Comparison of ENCODE assay signal across 8 cellular contexts in the genomic region with DNA sequence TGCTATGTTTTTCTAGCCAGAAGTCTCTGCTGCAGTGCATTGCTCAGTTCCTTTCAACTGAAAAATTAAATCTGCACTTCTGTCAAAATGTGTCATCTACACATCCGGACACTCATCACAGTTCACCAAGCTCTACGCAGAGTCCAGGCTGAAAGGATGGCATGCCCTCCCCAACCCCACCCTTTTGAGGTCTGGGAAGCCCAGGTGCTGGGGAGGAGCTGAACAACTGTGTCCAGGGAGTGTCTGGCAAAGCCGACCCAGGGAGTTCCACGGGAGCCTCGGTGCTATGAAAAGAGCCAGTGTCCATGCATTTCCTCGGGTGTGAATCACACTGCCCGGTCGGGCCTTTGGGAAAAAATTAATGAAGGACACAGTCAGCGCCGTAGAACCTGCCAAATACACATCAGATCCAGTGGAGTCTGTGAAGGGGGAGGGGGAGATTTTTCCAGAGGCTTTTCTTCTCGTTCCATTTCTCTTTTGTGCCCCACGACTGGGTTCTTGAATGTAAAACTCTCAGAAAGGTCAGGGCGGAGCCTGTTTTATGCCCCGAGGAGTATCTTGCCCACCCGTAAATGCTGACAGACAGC. TPM values are rescaled to one million over a fixed set of nuclear protein-coding genes. Genes with fewer than 3 reads are reported as not detected.
DNase-seq lines count a peak whose midpoint lies in the region; ATAC-seq and TF ChIP-seq lines count a peak whose summit lies in the region.

No MANE protein-coding gene starts in this region.

- CTCF ChIA-PET in activated naive CD4-positive, alpha-beta T cell treated with anti-CD3 and anti-CD28 coated beads for 36 hours (lab: Charles Lee) = interaction anchor here (0.5 kb wide), 1 partner anchor 498 kb away, joined by 6 read pairs; no protein-coding TSS in a partner anchor

- no peak for TF ChIP-seq CTCF in foreskin keratinocyte (conservative IDR thresholded peaks at IDR 0.05)
- TF ChIP-seq CTCF in neural progenitor cell (IDR thresholded peaks at IDR 0.05) = no peak

- H3K9ac ChIP-seq in neural progenitor cell = no peak overlapping the region

- peak overlapping the region; percentile 63 for H3K27ac Mint-ChIP-seq in activated naive CD4-positive, alpha-beta T cell treated with anti-CD3 and anti-CD28 coated beads for 36 hours
- H3K27ac Mint-ChIP-seq in neural progenitor cell = peak overlapping the region; percentile 84

- peaks cover 30% of the 10 kb centered on the region for H3K4me1 Mint-ChIP-seq in activated naive CD4-positive, alpha-beta T cell treated with anti-CD3 and anti-CD28 coated beads for 36 hours (ENCODE audit: low read depth)
- peaks cover 37% of the 10 kb centered on the region for H3K4me1 Mint-ChIP-seq in neural progenitor cell

- peak overlapping the region; percentile 85 for H3K4me3 ChIP-seq in neural progenitor cell

- H3K27ac ChIP-seq in foreskin keratinocyte (no peak overlapping the region), neural progenitor cell (no peak overlapping the region)

- no peaks in the 10 kb centered on the region for H3K36me3 Mint-ChIP-seq in activated naive CD4-positive, alpha-beta T cell treated with anti-CD3 and anti-CD28 coated beads for 36 hours (ENCODE audit: low read depth)
- no peaks in the 10 kb centered on the region for H3K36me3 Mint-ChIP-seq in neural progenitor cell

- peaks cover 17% of the 10 kb centered on the region for H4K20me1 ChIP-seq in neural progenitor cell (ENCODE audit: low read depth)

- peak; percentile 2 to 6 for DNase-seq in stimulated activated CD4-positive, alpha-beta T cell treated with anti-CD3 and anti-CD28 coated beads, Interleukin-12 subunit alpha, Interleukin-12 subunit beta, amount 100 ng/mL, for 24 hours (ENCODE audit: low read depth in 2 of 2)
- no peak for DNase-seq in stimulated activated CD4-positive, alpha-beta T cell treated with anti-CD3 and anti-CD28 coated beads, Interleukin-12 subunit alpha, Interleukin-12 subunit beta, amount 100 ng/mL, for 4 hours
- DNase-seq in NCI-H69 (lab: John Stamatoyannopoulos, UW) = peak; percentile 63
- DNase-seq in activated naive CD4-positive, alpha-beta T cell treated with anti-CD3 and anti-CD28 coated beads for 36 hours = peak; percentile 57
- peak; percentile 52 to 81 for DNase-seq in foreskin keratinocyte
- no peak for DNase-seq in neural progenitor cell (ENCODE audit: low spot score)

- peak overlapping the region; percentile 95 for H2AFZ ChIP-seq in neural progenitor cell (replicated peaks)

- H3F3A ChIP-seq in neural progenitor cell (ENCODE audit: low read depth) = peaks cover 11% of the 10 kb centered on the region

- H3K4me1 ChIP-seq in foreskin keratinocyte = peaks cover 10% of the 10 kb centered on the region
- H3K4me1 ChIP-seq in neural progenitor cell = peaks cover 29% of the 10 kb centered on the region

- H3K27me3 ChIP-seq in foreskin keratinocyte (peaks cover 40% of the 10 kb centered on the region), neural progenitor cell (peaks cover 13% of the 10 kb centered on the region)

- no peaks in the 10 kb centered on the region for H3K9me3 Mint-ChIP-seq in activated naive CD4-positive, alpha-beta T cell treated with anti-CD3 and anti-CD28 coated beads for 36 hours
- H3K9me3 Mint-ChIP-seq in neural progenitor cell = no peaks in the 10 kb centered on the region

- H3K36me3 ChIP-seq in neural progenitor cell = no peaks in the 10 kb centered on the region

- peak overlapping the region; percentile 76 for H3K4me3 Mint-ChIP-seq in activated naive CD4-positive, alpha-beta T cell treated with anti-CD3 and anti-CD28 coated beads for 36 hours
- H3K4me3 Mint-ChIP-seq in neural progenitor cell = peak overlapping the region; percentile 92

- intact Hi-C loops in activated naive CD4-positive, alpha-beta T cell treated with anti-CD3 and anti-CD28 coated beads for 36 hours (cut with micrococcal nuclease) = loop anchor here (1.0 to 10.0 kb wide), 11 partner anchors 12 to 1215 kb away; a partner anchor contains a TSS

- peak overlapping the region; percentile 85 for H3K4me2 ChIP-seq in neural progenitor cell

- peaks cover 36% of the 10 kb centered on the region for H3K79me2 ChIP-seq in neural progenitor cell (ENCODE audit: low read depth)

- ATAC-seq in foreskin keratinocyte (peak; percentile 54), HG02623 (IDR thresholded peaks at IDR 0.05; ENCODE audit: unreplicated experiment) (no peak), GM21717 (IDR thresholded peaks at IDR 0.05; ENCODE audit: unreplicated experiment) (no peak)

- H3K9me3 ChIP-seq in neural progenitor cell (ENCODE audit: low read depth) = no peaks in the 10 kb centered on the region

- H3K27me3 Mint-ChIP-seq in activated naive CD4-positive, alpha-beta T cell treated with anti-CD3 and anti-CD28 coated beads for 36 hours (ENCODE audit: low read depth) = peaks cover 3% of the 10 kb centered on the region
- peaks cover 5% of the 10 kb centered on the region for H3K27me3 Mint-ChIP-seq in neural progenitor cell (ENCODE audit: insufficient read depth, low read depth)

RNA-seq across cellular contexts. Expression of a gene that starts 0.7 kb away (rescaled TPM):
- total RNA-seq in activated naive CD4-positive, alpha-beta T cell treated with anti-CD3 and anti-CD28 coated beads for 36 hours = 10 to 100 TPM; 21.8 to 22.5 TPM
- total RNA-seq in foreskin keratinocyte (18.7 and 19.2 TPM in 2 replicates), neural progenitor cell (ENCODE audit: low replicate concordance) (37.7 and 51.8 TPM in 2 replicates)
- 9.2 and 10.3 TPM in 2 replicates for polyA plus RNA-seq in foreskin keratinocyte

Comparison
In these comparisons a context has a peak if more than half of its experiments do, and no peak if none do; other contexts are left out.
1. DNase-seq: peak in stimulated activated CD4-positive, alpha-beta T cell treated with anti-CD3 and anti-CD28 coated beads, Interleukin-12 subunit alpha, Interleukin-12 subunit beta, amount 100 ng/mL, for 24 hours (2 of 2), NCI-H69 (single experiment), activated naive CD4-positive, alpha-beta T cell treated with anti-CD3 and anti-CD28 coated beads for 36 hours (single experiment) and foreskin keratinocyte (2 of 2); none in stimulated activated CD4-positive, alpha-beta T cell treated with anti-CD3 and anti-CD28 coated beads, Interleukin-12 subunit alpha, Interleukin-12 subunit beta, amount 100 ng/mL, for 4 hours (single experiment) and neural progenitor cell (single experiment).